ENCODE assay signal across 8 cellular contexts in genomic region chr2:191038241-191038725, GRCh38. TPM values are rescaled to one million over a fixed set of nuclear protein-coding genes. Genes with fewer than 3 reads are reported as not detected.
DNase-seq lines count a peak whose midpoint lies in the region; ATAC-seq and TF ChIP-seq lines count a peak whose summit lies in the region.

No MANE protein-coding gene starts in this region.

- WGBS in psoas muscle, 3 donors, result 51 to 71% (median 65%) methylated on average over 2 of the region's 2 CpGs

- H3K4me3 Mint-ChIP-seq in MCF 10A (ENCODE audit: unreplicated experiment), result no peak overlapping the region
- peak overlapping the region; percentile 19 for H3K4me3 Mint-ChIP-seq in stimulated activated effector memory CD8-positive, alpha-beta T cell treated with anti-CD3 and anti-CD28 coated beads, Interleukin-12 subunit alpha, Interleukin-12 subunit beta, amount 100 ng/mL, for 72 hours

- H3K4me3 ChIP-seq in breast epithelium, result no peak overlapping the region
- no peak overlapping the region for H3K4me3 ChIP-seq in PC-3 (ENCODE audit: low read length)
- no peak overlapping the region for H3K4me3 ChIP-seq in choroid plexus epithelial cell (ENCODE audit: low read depth, low read length)
- H3K4me3 ChIP-seq in psoas muscle, result no peak overlapping the region

- no peak overlapping the region for H3K9ac ChIP-seq in PC-3 (ENCODE audit: low read length)

- TF ChIP-seq CTCF in MCF 10A (IDR thresholded peaks at IDR 0.05; ENCODE audit: unreplicated experiment) (no peak), breast epithelium (IDR thresholded peaks at IDR 0.05) (no peak), PC-3 (conservative IDR thresholded peaks at IDR 0.05; ENCODE audit: low read depth, low read length) (no peak), choroid plexus epithelial cell (conservative IDR thresholded peaks at IDR 0.05; ENCODE audit: low read depth, low read length) (no peak), psoas muscle (IDR thresholded peaks at IDR 0.05) (no peak)

- no peaks in the 10 kb centered on the region for H3K9me3 Mint-ChIP-seq in MCF 10A (ENCODE audit: unreplicated experiment)
- no peaks in the 10 kb centered on the region for H3K9me3 Mint-ChIP-seq in stimulated activated effector memory CD8-positive, alpha-beta T cell treated with anti-CD3 and anti-CD28 coated beads, Interleukin-12 subunit alpha, Interleukin-12 subunit beta, amount 100 ng/mL, for 72 hours

- H3K9me3 ChIP-seq in breast epithelium (no peaks in the 10 kb centered on the region), PC-3 (ENCODE audit: low read length) (no peaks in the 10 kb centered on the region), psoas muscle (no peaks in the 10 kb centered on the region)

- TF ChIP-seq POLR2A in breast epithelium (IDR thresholded peaks at IDR 0.05), result no peak

- peak overlapping the region in 1 of 2 donors; percentile 78 for H3K27ac ChIP-seq in breast epithelium
- peak overlapping the region; percentile 17 for H3K27ac ChIP-seq in PC-3 (ENCODE audit: low read length)
- H3K27ac ChIP-seq in psoas muscle, result no peak overlapping the region

- DNase-seq in MCF 10A (ENCODE audit: unreplicated experiment) (peak; percentile 35), breast epithelium (ENCODE audit: low spot score in 2 of 2) (no peak), PC-3 (peak; percentile 44), choroid plexus epithelial cell (ENCODE audit: low read depth) (peak; percentile 72), GDM1 (lab: John Stamatoyannopoulos, UW) (no peak), psoas muscle (no peak), epidermal melanocyte (ENCODE audit: insufficient read length, low spot score) (no peak)
- no peak for DNase-seq in stimulated activated effector memory CD8-positive, alpha-beta T cell treated with anti-CD3 and anti-CD28 coated beads, Interleukin-12 subunit alpha, Interleukin-12 subunit beta, amount 100 ng/mL, for 72 hours (ENCODE audit: low spot score in 2 of 2)

- no peaks in the 10 kb centered on the region for H4K20me1 ChIP-seq in PC-3 (ENCODE audit: low read length)

- H3K4me1 Mint-ChIP-seq in MCF 10A (ENCODE audit: insufficient read depth, unreplicated experiment), result peaks cover 19% of the 10 kb centered on the region
- peaks cover 43% of the 10 kb centered on the region for H3K4me1 Mint-ChIP-seq in stimulated activated effector memory CD8-positive, alpha-beta T cell treated with anti-CD3 and anti-CD28 coated beads, Interleukin-12 subunit alpha, Interleukin-12 subunit beta, amount 100 ng/mL, for 72 hours

- no peaks in the 10 kb centered on the region for H3K79me2 ChIP-seq in PC-3 (ENCODE audit: low read length)

- peak overlapping the region; percentile 74 for H3K27ac Mint-ChIP-seq in MCF 10A (ENCODE audit: low read depth, unreplicated experiment)
- H3K27ac Mint-ChIP-seq in stimulated activated effector memory CD8-positive, alpha-beta T cell treated with anti-CD3 and anti-CD28 coated beads, Interleukin-12 subunit alpha, Interleukin-12 subunit beta, amount 100 ng/mL, for 72 hours, result peak overlapping the region; percentile 84

- CTCF ChIA-PET in MCF 10A (lab: Yijun Ruan, JAX) (interaction anchor here (1.0 to 5.8 kb wide), 6 partner anchors 13 to 464 kb away, joined by 3 to 49 read pairs (median 4); no protein-coding TSS in a partner anchor), PC-3 (lab: Charles Lee) (no interaction called here)

- no TSS peak for BruUV-seq in MCF 10A (replicated peaks; lab: Mats Ljungman, UMichigan)
- BruUV-seq in PC-3 (replicated peaks; lab: Mats Ljungman, UMichigan), result no TSS peak

- no peaks in the 10 kb centered on the region for H3K4me1 ChIP-seq in breast epithelium
- peaks cover 34% of the 10 kb centered on the region for H3K4me1 ChIP-seq in PC-3 (ENCODE audit: insufficient read depth, low read length)
- no peaks in the 10 kb centered on the region for H3K4me1 ChIP-seq in psoas muscle

- H3K36me3 ChIP-seq in breast epithelium, result no peaks in the 10 kb centered on the region
- no peaks in the 10 kb centered on the region for H3K36me3 ChIP-seq in PC-3 (ENCODE audit: low read depth, low read length)
- H3K36me3 ChIP-seq in psoas muscle (ENCODE audit: insufficient read depth in 1 of 2, low read depth in 1 of 2), result no peaks in the 10 kb centered on the region

- H3K9me2 ChIP-seq in PC-3 (replicated peaks; ENCODE audit: low read length), result peaks cover 3% of the 10 kb centered on the region; the same call in 1 of the 2 replicates

- intact Hi-C loops in MCF 10A (cut with micrococcal nuclease) (no loop called here), breast epithelium (cut with DNase I; ENCODE audit: low total_unique reads) (no loop called here), PC-3 (cut with micrococcal nuclease) (no loop called here), psoas muscle (cut with DNase I) (no loop called here)

- H3K4me2 ChIP-seq in PC-3 (ENCODE audit: low read length), result peak overlapping the region; percentile 33

- POLR2A ChIA-PET in MCF 10A (lab: Yijun Ruan, JAX) (interaction anchor here (1.3 to 5.5 kb wide), 2 partner anchors 11 to 18 kb away, joined by 4 to 23 read pairs; no protein-coding TSS in a partner anchor), PC-3 (lab: Charles Lee; ENCODE audit: unreplicated experiment) (no interaction called here)

- H3F3A ChIP-seq in PC-3 (ENCODE audit: low read length, unreplicated experiment), result no peaks in the 10 kb centered on the region

- no peaks in the 10 kb centered on the region for H3K27me3 ChIP-seq in breast epithelium
- H3K27me3 ChIP-seq in PC-3 (ENCODE audit: low read length), result no peaks in the 10 kb centered on the region
- no peaks in the 10 kb centered on the region for H3K27me3 ChIP-seq in psoas muscle (ENCODE audit: insufficient read depth in 3 of 3, low read length in 2 of 3)

- ATAC-seq in PC-3, result peak; percentile 23; the same call in 1 of the 2 replicates
- peak; percentile 92 for ATAC-seq in stimulated activated effector memory CD8-positive, alpha-beta T cell treated with anti-CD3 and anti-CD28 coated beads, Interleukin-12 subunit alpha, Interleukin-12 subunit beta, amount 100 ng/mL, for 72 hours
- no peak for ATAC-seq in psoas muscle

- H3K36me3 Mint-ChIP-seq in MCF 10A (ENCODE audit: insufficient read depth, unreplicated experiment), result peaks cover 5% of the 10 kb centered on the region
- H3K36me3 Mint-ChIP-seq in stimulated activated effector memory CD8-positive, alpha-beta T cell treated with anti-CD3 and anti-CD28 coated beads, Interleukin-12 subunit alpha, Interleukin-12 subunit beta, amount 100 ng/mL, for 72 hours, result peaks cover 79% of the 10 kb centered on the region

- no peaks in the 10 kb centered on the region for H3K27me3 Mint-ChIP-seq in MCF 10A (ENCODE audit: insufficient read depth, unreplicated experiment)

- H2AFZ ChIP-seq in PC-3 (ENCODE audit: low read length), result peak overlapping the region; percentile 51

RNA-seq across cellular contexts. Expression of gene STAT1, which starts 24.3 kb away (rescaled TPM):
- 32.3 and 36.9 TPM in 2 replicates for total RNA-seq in MCF 10A (2022)
- total RNA-seq in breast epithelium, result 10 to 100 TPM; 44.2 to 79.6 (median 59.4) TPM
- total RNA-seq in PC-3 (2014; rRNA removed), result 45.6 and 47.9 TPM in 2 replicates
- total RNA-seq in psoas muscle, result 10 to 100 TPM; 26.1 to 49.0 (median 39.7) TPM
- 10 to 100 TPM; 14.2 to 36.9 (median 19.0) TPM for polyA plus RNA-seq in psoas muscle

Comparison
In these comparisons a context has a peak if more than half of its experiments do, and no peak if none do; other contexts are left out.
1. DNase-seq: peak in MCF 10A (single experiment), PC-3 (single experiment) and choroid plexus epithelial cell (single experiment); none in breast epithelium (0 of 2), stimulated activated effector memory CD8-positive, alpha-beta T cell treated with anti-CD3 and anti-CD28 coated beads, Interleukin-12 subunit alpha, Interleukin-12 subunit beta, amount 100 ng/mL, for 72 hours (0 of 2), GDM1 (single experiment), psoas muscle (0 of 2) and epidermal melanocyte (single experiment).
2. ATAC-seq: peak in PC-3 (single experiment) and stimulated activated effector memory CD8-positive, alpha-beta T cell treated with anti-CD3 and anti-CD28 coated beads, Interleukin-12 subunit alpha, Interleukin-12 subunit beta, amount 100 ng/mL, for 72 hours (single experiment); none in psoas muscle (0 of 4).